In the genomic region with DNA sequence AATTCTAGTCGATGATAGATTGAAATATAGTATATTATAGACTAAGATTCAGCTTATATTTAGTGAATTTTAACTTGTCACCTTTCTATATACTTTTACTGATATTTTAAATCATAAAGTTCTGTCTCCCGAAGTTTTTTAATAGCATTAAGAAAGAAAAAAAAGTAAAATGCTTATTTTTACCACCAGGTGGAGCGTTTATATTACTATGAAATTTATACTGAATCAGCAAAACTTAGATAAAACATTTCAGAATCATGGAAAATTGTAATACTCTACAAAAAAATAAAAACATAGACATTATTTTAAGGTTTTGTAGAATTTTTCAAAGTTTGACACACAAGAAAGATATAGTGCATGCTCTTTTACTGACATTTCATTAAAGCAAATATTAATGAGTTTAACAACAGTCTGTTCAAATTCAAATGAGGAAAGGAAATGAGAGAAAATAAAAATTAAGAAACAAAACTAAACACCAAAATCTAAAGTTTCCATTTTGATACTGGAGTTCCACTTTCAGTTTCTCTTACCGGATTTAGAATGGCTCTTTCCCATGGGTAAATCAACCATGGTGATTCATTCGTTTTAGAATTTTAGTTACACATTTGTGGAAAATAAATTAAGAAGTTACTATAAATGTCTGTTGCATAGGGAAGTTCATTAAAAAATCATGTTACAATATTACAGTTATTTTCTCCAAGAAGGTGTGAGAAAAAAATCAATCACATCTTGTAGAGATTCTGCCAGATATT, we compare ENCODE assay signal across 8 cellular contexts.
DNase-seq lines count a peak whose midpoint lies in the region; ATAC-seq, FAIRE-seq and TF ChIP-seq lines count a peak whose summit lies in the region.

No MANE protein-coding gene starts in this region.

- H3K79me2 ChIP-seq in GM12878 (ENCODE audit: control insufficient read depth, insufficient read depth, low read length) (no peaks in the 10 kb centered on the region), neural progenitor cell (ENCODE audit: low read depth) (no peaks in the 10 kb centered on the region)

- no peaks in the 10 kb centered on the region for H3K36me3 Mint-ChIP-seq in neural progenitor cell

- no peak for FAIRE-seq in GM12878 (lab: Jason Lieb, UNC)

- no peaks in the 10 kb centered on the region for H3F3A ChIP-seq in neural progenitor cell (ENCODE audit: low read depth)

- POLR2A ChIA-PET in GM12878 (lab: Charles Lee), result no interaction called here

- H3K27ac ChIP-seq in GM12878 (ENCODE audit: control insufficient read depth, insufficient read depth) (no peak overlapping the region), neural progenitor cell (no peak overlapping the region)

- SMC1A ChIA-PET in GM12878 (lab: Charles Lee; ENCODE audit: uncharacterized antibody, unreplicated experiment), result interaction anchor here (1.0 to 1.7 kb wide), 3 partner anchors 10 to 13 kb away, joined by 5 to 7 read pairs (median 6); no protein-coding TSS in a partner anchor

- H3K27ac Mint-ChIP-seq in neural progenitor cell, result no peak overlapping the region

- no peak for TF ChIP-seq EP300 in GM12878 (IDR thresholded peaks at IDR 0.05; ENCODE audit: borderline replicate concordance in 1 of 2, control insufficient read depth in 1 of 2, low read depth in 2 of 2, low read length in 2 of 2)

- H3K27me3 Mint-ChIP-seq in neural progenitor cell (ENCODE audit: insufficient read depth, low read depth), result no peaks in the 10 kb centered on the region

- BruUV-seq in GM12878 (replicated peaks; lab: Mats Ljungman, UMichigan), result no TSS peak

- CTCF ChIA-PET in GM12878 (lab: Yijun Ruan, JAX), result interaction anchor here (0.8 to 3.0 kb wide), 4 partner anchors 10 to 15 kb away, joined by 3 to 15 read pairs (median 4); no protein-coding TSS in a partner anchor

- TF ChIP-seq POLR2A in GM12878 (IDR thresholded peaks at IDR 0.05; ENCODE audit: low read depth, low read length), result no peak

- H3K36me3 ChIP-seq in MG63 (no peaks in the 10 kb centered on the region), GM12878 (ENCODE audit: control insufficient read depth in 2 of 2, insufficient read depth in 2 of 2, low read length in 1 of 2) (no peaks in the 10 kb centered on the region), neural progenitor cell (no peaks in the 10 kb centered on the region)

- no peaks in the 10 kb centered on the region for H3K9me3 Mint-ChIP-seq in neural progenitor cell

- ATAC-seq in GM18867 (IDR thresholded peaks at IDR 0.05; ENCODE audit: unreplicated experiment) (peak; percentile 60), GM12878 (0 out of 3 replicates have a peak, but pooled peaks have one; percentile 27), GM18858 (IDR thresholded peaks at IDR 0.05; ENCODE audit: unreplicated experiment) (no peak)

- in situ Hi-C loops in GM12878 (cut with MboI), result no loop called here

- RAD21 ChIA-PET in GM12878 (lab: Charles Lee; ENCODE audit: unreplicated experiment), result interaction anchor here (1.0 to 1.5 kb wide), 2 partner anchors 9 to 13 kb away, joined by 3 to 7 read pairs; no protein-coding TSS in a partner anchor

- H2AFZ ChIP-seq in GM12878 (ENCODE audit: control insufficient read depth, low read depth, low read length), result no peak overlapping the region
- H2AFZ ChIP-seq in neural progenitor cell (replicated peaks), result no peak overlapping the region

- H3K4me3 ChIP-seq in MG63 (peak overlapping the region; percentile 2; the same call in 1 of the 2 replicates), GM12878 (no peak overlapping the region), neural progenitor cell (no peak overlapping the region)

- H3K27me3 ChIP-seq in MG63, result no peaks in the 10 kb centered on the region
- H3K27me3 ChIP-seq in GM12878 (replicated peaks in 1 of 2; ENCODE audit: control insufficient read depth in 2 of 2, insufficient read depth in 2 of 2, low read length in 1 of 2), result no peaks in the 10 kb centered on the region
- H3K27me3 ChIP-seq in neural progenitor cell, result no peaks in the 10 kb centered on the region

- no peak overlapping the region; the same call in 1 of the 2 replicates for H3K4me2 ChIP-seq in GM12878 (ENCODE audit: control insufficient read depth, insufficient read depth)
- no peak overlapping the region for H3K4me2 ChIP-seq in neural progenitor cell

- 10% methylated on average over 5 of the region's 5 CpGs for WGBS in GM12878 (ENCODE audit: insufficient coverage, insufficient replicate concordance, low lambda C conversion rate, missing lambda C conversion rate)

- no peak overlapping the region for H3K9ac ChIP-seq in GM12878 (ENCODE audit: control insufficient read depth, insufficient read depth, low read length)
- no peak overlapping the region for H3K9ac ChIP-seq in neural progenitor cell

- DNase-seq in MG63 (no peak), GM12878 (ENCODE audit: low read depth, low spot score) (no peak), neural progenitor cell (ENCODE audit: low spot score) (no peak), NCI-H774 (lab: John Stamatoyannopoulos, UW) (no peak)
- no peak for DNase-seq in stimulated activated CD4-positive, alpha-beta T cell treated with anti-CD3 and anti-CD28 coated beads, Interleukin-4, amount 100 ng/mL, for 24 hours
- DNase-seq in activated CD4-positive, alpha-beta T cell treated with anti-CD3 and anti-CD28 coated beads, Interleukin-2, amount 50 U/mL, for 48 hours, result no peak

- H4K20me1 ChIP-seq in GM12878 (ENCODE audit: control insufficient read depth, insufficient read depth), result no peaks in the 10 kb centered on the region
- no peaks in the 10 kb centered on the region for H4K20me1 ChIP-seq in neural progenitor cell (ENCODE audit: low read depth)

- H3K9me3 ChIP-seq in MG63 (no peaks in the 10 kb centered on the region), GM12878 (replicated peaks; ENCODE audit: control insufficient read depth, insufficient read depth, low read length) (no peaks in the 10 kb centered on the region), neural progenitor cell (ENCODE audit: low read depth) (no peaks in the 10 kb centered on the region)

- H3K4me1 Mint-ChIP-seq in neural progenitor cell, result no peaks in the 10 kb centered on the region

- 0 out of 2 replicates have a peak, but pooled peaks have one; percentile 6 for TF ChIP-seq RAD21 in GM12878 (IDR thresholded peaks at IDR 0.05; ENCODE audit: insufficient read depth, low read depth, low read length)

- H3K4me1 ChIP-seq in GM12878 (ENCODE audit: control insufficient read depth, insufficient read depth, low read length) (no peaks in the 10 kb centered on the region), neural progenitor cell (no peaks in the 10 kb centered on the region)

- intact Hi-C loops in GM12878 (cut with micrococcal nuclease; ENCODE audit: unreplicated experiment), result loop anchor here (10.0 kb wide), 2 partner anchors 63 to 407 kb away; no protein-coding TSS in a partner anchor

- TF ChIP-seq CTCF in GM12878 (IDR thresholded peaks at IDR 0.05 in 2 of 3, conservative IDR thresholded peaks at IDR 0.05 in 1 of 3; ENCODE audit: control insufficient read depth in 2 of 3, extremely low read depth in 1 of 3, insufficient read depth in 1 of 3, low read depth in 3 of 3, low read length in 3 of 3) (no peak; a peak in 1 of 6 replicates), neural progenitor cell (IDR thresholded peaks at IDR 0.05) (peak; percentile 47)

- H3K4me3 Mint-ChIP-seq in neural progenitor cell, result no peak overlapping the region

TF ChIP-seq in GM12878, 131 proteins besides CTCF, POLR2A, EP300 and RAD21:
- TF ChIP-seq KAT2A (conservative IDR thresholded peaks at IDR 0.05; ENCODE audit: control insufficient read depth, low read depth, low read length) (no peak), HDAC6 (IDR thresholded peaks at IDR 0.05; ENCODE audit: unreplicated experiment) (no peak), MTA3 (IDR thresholded peaks at IDR 0.05; ENCODE audit: borderline replicate concordance, low read length) (no peak), MEF2A (IDR thresholded peaks at IDR 0.05; ENCODE audit: insufficient read depth, low read depth, low read length) (0 out of 2 replicates have a peak, but pooled peaks have one; percentile 59), MEF2B (IDR thresholded peaks at IDR 0.05; ENCODE audit: partially characterized antibody, poor library complexity, severe bottlenecking) (peak; percentile 58), TARDBP (IDR thresholded peaks at IDR 0.05; ENCODE audit: borderline replicate concordance) (no peak), ZBED1 (IDR thresholded peaks at IDR 0.05; ENCODE audit: borderline replicate concordance) (no peak), IKZF1 (conservative IDR thresholded peaks at IDR 0.05) (no peak), LARP7 (IDR thresholded peaks at IDR 0.05) (no peak), MTA2 (IDR thresholded peaks at IDR 0.05; ENCODE audit: low read depth) (0 out of 2 replicates have a peak, but pooled peaks have one; percentile 12)
- TF ChIP-seq, protein P1, sequence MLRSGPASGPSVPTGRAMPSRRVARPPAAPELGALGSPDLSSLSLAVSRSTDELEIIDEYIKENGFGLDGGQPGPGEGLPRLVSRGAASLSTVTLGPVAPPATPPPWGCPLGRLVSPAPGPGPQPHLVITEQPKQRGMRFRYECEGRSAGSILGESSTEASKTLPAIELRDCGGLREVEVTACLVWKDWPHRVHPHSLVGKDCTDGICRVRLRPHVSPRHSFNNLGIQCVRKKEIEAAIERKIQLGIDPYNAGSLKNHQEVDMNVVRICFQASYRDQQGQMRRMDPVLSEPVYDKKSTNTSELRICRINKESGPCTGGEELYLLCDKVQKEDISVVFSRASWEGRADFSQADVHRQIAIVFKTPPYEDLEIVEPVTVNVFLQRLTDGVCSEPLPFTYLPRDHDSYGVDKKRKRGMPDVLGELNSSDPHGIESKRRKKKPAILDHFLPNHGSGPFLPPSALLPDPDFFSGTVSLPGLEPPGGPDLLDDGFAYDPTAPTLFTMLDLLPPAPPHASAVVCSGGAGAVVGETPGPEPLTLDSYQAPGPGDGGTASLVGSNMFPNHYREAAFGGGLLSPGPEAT (IDR thresholded peaks at IDR 0.05; ENCODE audit: low read depth), result 0 out of 2 replicates have a peak, but pooled peaks have one; percentile 23
- TF ChIP-seq, protein P2, sequence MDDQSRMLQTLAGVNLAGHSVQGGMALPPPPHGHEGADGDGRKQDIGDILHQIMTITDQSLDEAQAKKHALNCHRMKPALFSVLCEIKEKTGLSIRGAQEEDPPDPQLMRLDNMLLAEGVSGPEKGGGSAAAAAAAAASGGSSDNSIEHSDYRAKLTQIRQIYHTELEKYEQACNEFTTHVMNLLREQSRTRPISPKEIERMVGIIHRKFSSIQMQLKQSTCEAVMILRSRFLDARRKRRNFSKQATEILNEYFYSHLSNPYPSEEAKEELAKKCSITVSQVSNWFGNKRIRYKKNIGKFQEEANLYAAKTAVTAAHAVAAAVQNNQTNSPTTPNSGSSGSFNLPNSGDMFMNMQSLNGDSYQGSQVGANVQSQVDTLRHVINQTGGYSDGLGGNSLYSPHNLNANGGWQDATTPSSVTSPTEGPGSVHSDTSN (IDR thresholded peaks at IDR 0.05; ENCODE audit: insufficient replicate concordance, low read depth, low read length), result no peak
TF ChIP-seq in GM12878: peak in this region for 4.
